Comparison of ENCODE assay signal across 1 cellular context in the genomic region with DNA sequence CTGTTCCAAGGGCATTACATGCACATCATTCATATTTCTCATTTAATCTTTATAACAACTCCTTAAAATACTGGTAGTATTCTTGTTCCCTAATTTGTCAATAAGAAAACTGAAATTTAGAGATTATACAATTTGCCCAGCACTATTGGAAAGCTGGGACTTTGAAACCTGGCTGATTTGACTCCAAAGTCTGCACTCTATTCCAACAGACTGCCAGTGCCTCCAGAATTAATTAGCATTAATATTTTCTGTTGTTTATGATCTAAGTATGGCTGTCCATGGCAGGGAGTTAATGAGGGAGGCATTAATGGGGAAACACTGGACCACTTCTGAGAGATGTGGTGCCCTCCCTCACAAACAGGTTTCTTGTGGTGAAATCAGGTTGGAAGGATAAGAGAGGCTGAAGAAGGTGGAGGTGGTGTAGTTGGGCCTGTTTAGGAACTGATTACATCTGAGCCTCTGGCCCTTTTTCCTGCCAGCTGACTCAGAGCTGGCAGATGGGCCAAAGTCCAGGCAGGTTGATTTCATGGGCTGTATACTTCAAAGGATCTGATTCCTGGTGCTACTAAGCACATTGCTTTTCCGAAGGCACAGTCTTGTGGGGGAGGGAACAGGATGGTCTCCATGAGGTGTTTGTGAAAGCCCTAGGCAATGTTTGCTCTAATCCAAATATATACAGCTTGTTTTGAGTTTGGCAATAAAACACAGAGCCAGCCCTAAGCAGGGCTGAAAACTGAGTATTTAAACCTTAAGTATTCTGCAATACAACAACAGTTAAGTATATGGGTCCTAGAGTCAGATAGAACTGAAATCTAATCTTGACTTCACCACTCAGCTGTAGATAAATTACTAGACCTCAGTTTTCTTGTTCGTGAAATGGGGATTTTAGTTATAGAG.
TF ChIP-seq lines count a peak whose summit lies in the region.

No MANE protein-coding gene starts in this region.

TF ChIP-seq in HepG2, 621 proteins besides CTCF, POLR2A, EP300 and RAD21 (continued from another document and continues in another):
- TF ChIP-seq TFE3 (CRISPR knock-in tag; IDR thresholded peaks at IDR 0.05) (peak; percentile 75; the same call in 1 of the 2 replicates), IKZF4 (CRISPR knock-in tag; IDR thresholded peaks at IDR 0.05; ENCODE audit: borderline replicate concordance, low read depth, not compliant biosample characterization) (no peak), ZNF780A (CRISPR knock-in tag; IDR thresholded peaks at IDR 0.05) (no peak), ZNF253 (CRISPR knock-in tag; IDR thresholded peaks at IDR 0.05; ENCODE audit: borderline replicate concordance) (no peak), HDAC1 (CRISPR knock-in tag; IDR thresholded peaks at IDR 0.05) (peak; percentile 84), ZNF382 (CRISPR knock-in tag; IDR thresholded peaks at IDR 0.05; ENCODE audit: borderline replicate concordance) (no peak), THAP11 (CRISPR knock-in tag; IDR thresholded peaks at IDR 0.05) (peak; percentile 81), JUN (CRISPR knock-in tag; IDR thresholded peaks at IDR 0.05) (peak; percentile 84), XRCC5 (optimal IDR thresholded peaks at IDR 0.05; ENCODE audit: low read length) (peak; percentile 64), ZNF614 (CRISPR knock-in tag; IDR thresholded peaks at IDR 0.05; ENCODE audit: borderline replicate concordance) (peak; percentile 98), PTBP1 (IDR thresholded peaks at IDR 0.05; ENCODE audit: low read depth, low read length, poor library complexity, severe bottlenecking) (no peak), ZNF766 (CRISPR knock-in tag; IDR thresholded peaks at IDR 0.05; ENCODE audit: borderline replicate concordance) (0 out of 2 replicates have a peak, but pooled peaks have one; percentile 67), SRSF9 (IDR thresholded peaks at IDR 0.05; ENCODE audit: borderline replicate concordance, insufficient read depth, low read depth, low read length, poor library complexity, severe bottlenecking) (no peak), ELF3 (CRISPR knock-in tag; IDR thresholded peaks at IDR 0.05) (peak; percentile 90), ZNF501 (CRISPR knock-in tag; IDR thresholded peaks at IDR 0.05) (peak; percentile 81), ZNF251 (CRISPR knock-in tag; IDR thresholded peaks at IDR 0.05) (no peak), ZBTB42 (CRISPR knock-in tag; IDR thresholded peaks at IDR 0.05) (no peak), ZKSCAN1 (IDR thresholded peaks at IDR 0.05; ENCODE audit: low read length) (peak; percentile 39; the same call in 1 of the 2 replicates), RELA (CRISPR knock-in tag; IDR thresholded peaks at IDR 0.05) (no peak), UBTF (CRISPR knock-in tag; IDR thresholded peaks at IDR 0.05) (no peak), ZNF777 (CRISPR knock-in tag; IDR thresholded peaks at IDR 0.05) (peak; percentile 10; the same call in 1 of the 2 replicates), ZBTB3 (CRISPR knock-in tag; IDR thresholded peaks at IDR 0.05; ENCODE audit: borderline replicate concordance, low read depth) (no peak), IRF2 (CRISPR knock-in tag; IDR thresholded peaks at IDR 0.05) (peak; percentile 94), DRAP1 (CRISPR knock-in tag; IDR thresholded peaks at IDR 0.05) (peak; percentile 63; the same call in 1 of the 2 replicates), RARG (CRISPR knock-in tag; IDR thresholded peaks at IDR 0.05; ENCODE audit: low read depth) (no peak), PRPF4 (IDR thresholded peaks at IDR 0.05; ENCODE audit: low read depth, low read length, poor library complexity, severe bottlenecking) (no peak), ATRX (CRISPR knock-in tag; IDR thresholded peaks at IDR 0.05; ENCODE audit: borderline replicate concordance) (no peak), ARID2 (CRISPR knock-in tag; IDR thresholded peaks at IDR 0.05; ENCODE audit: borderline replicate concordance) (0 out of 2 replicates have a peak, but pooled peaks have one; percentile 44), ZNF556 (CRISPR knock-in tag; IDR thresholded peaks at IDR 0.05; ENCODE audit: borderline replicate concordance) (no peak), SAFB2 (CRISPR knock-in tag; IDR thresholded peaks at IDR 0.05; ENCODE audit: borderline replicate concordance, low read depth) (no peak), NFAT5 (CRISPR knock-in tag; IDR thresholded peaks at IDR 0.05) (no peak), AGO2 (optimal IDR thresholded peaks at IDR 0.05; ENCODE audit: low read depth, low read length) (no peak), SKI (IDR thresholded peaks at IDR 0.05; ENCODE audit: partially characterized antibody) (no peak), RBM22 (optimal IDR thresholded peaks at IDR 0.05; ENCODE audit: low read length) (peak; percentile 79), NR2F1 (CRISPR knock-in tag; IDR thresholded peaks at IDR 0.05) (0 out of 4 replicates have a peak, but pooled peaks of 1 of the 2 experiments have one; percentile 43), CC2D1A (CRISPR knock-in tag; IDR thresholded peaks at IDR 0.05) (no peak), SP5 (CRISPR knock-in tag; IDR thresholded peaks at IDR 0.05; ENCODE audit: borderline replicate concordance, low read depth) (peak; percentile 53; the same call in 1 of the 2 replicates), TSC22D2 (CRISPR knock-in tag; IDR thresholded peaks at IDR 0.05; ENCODE audit: borderline replicate concordance) (no peak), TBL1XR1 (IDR thresholded peaks at IDR 0.05; ENCODE audit: borderline replicate concordance, low read length, partially characterized antibody) (peak; percentile 70), LBX2 (CRISPR knock-in tag; IDR thresholded peaks at IDR 0.05; ENCODE audit: borderline replicate concordance) (no peak), KLF13 (CRISPR knock-in tag; IDR thresholded peaks at IDR 0.05) (no peak)
- TF ChIP-seq, protein P1, sequence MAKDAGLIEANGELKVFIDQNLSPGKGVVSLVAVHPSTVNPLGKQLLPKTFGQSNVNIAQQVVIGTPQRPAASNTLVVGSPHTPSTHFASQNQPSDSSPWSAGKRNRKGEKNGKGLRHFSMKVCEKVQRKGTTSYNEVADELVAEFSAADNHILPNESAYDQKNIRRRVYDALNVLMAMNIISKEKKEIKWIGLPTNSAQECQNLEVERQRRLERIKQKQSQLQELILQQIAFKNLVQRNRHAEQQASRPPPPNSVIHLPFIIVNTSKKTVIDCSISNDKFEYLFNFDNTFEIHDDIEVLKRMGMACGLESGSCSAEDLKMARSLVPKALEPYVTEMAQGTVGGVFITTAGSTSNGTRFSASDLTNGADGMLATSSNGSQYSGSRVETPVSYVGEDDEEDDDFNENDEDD (CRISPR knock-in tag; IDR thresholded peaks at IDR 0.05; ENCODE audit: borderline replicate concordance), result peak; percentile 19; the same call in 1 of the 2 replicates
- TF ChIP-seq, protein P2, sequence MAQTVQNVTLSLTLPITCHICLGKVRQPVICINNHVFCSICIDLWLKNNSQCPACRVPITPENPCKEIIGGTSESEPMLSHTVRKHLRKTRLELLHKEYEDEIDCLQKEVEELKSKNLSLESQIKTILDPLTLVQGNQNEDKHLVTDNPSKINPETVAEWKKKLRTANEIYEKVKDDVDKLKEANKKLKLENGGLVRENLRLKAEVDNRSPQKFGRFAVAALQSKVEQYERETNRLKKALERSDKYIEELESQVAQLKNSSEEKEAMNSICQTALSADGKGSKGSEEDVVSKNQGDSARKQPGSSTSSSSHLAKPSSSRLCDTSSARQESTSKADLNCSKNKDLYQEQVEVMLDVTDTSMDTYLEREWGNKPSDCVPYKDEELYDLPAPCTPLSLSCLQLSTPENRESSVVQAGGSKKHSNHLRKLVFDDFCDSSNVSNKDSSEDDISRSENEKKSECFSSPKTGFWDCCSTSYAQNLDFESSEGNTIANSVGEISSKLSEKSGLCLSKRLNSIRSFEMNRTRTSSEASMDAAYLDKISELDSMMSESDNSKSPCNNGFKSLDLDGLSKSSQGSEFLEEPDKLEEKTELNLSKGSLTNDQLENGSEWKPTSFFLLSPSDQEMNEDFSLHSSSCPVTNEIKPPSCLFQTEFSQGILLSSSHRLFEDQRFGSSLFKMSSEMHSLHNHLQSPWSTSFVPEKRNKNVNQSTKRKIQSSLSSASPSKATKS (CRISPR knock-in tag; IDR thresholded peaks at IDR 0.05), result no peak
- TF ChIP-seq, protein P3, sequence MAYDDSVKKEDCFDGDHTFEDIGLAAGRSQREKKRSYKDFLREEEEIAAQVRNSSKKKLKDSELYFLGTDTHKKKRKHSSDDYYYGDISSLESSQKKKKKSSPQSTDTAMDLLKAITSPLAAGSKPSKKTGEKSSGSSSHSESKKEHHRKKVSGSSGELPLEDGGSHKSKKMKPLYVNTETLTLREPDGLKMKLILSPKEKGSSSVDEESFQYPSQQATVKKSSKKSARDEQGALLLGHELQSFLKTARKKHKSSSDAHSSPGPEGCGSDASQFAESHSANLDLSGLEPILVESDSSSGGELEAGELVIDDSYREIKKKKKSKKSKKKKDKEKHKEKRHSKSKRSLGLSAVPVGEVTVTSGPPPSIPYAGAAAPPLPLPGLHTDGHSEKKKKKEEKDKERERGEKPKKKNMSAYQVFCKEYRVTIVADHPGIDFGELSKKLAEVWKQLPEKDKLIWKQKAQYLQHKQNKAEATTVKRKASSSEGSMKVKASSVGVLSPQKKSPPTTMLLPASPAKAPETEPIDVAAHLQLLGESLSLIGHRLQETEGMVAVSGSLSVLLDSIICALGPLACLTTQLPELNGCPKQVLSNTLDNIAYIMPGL (CRISPR knock-in tag; IDR thresholded peaks at IDR 0.05; ENCODE audit: borderline replicate concordance in 1 of 2, low read depth in 1 of 2), result peak; percentile 61 to 68; a peak in 3 of 4 replicates
